8 cellular contexts compared by ENCODE assay signal in the genomic region with DNA sequence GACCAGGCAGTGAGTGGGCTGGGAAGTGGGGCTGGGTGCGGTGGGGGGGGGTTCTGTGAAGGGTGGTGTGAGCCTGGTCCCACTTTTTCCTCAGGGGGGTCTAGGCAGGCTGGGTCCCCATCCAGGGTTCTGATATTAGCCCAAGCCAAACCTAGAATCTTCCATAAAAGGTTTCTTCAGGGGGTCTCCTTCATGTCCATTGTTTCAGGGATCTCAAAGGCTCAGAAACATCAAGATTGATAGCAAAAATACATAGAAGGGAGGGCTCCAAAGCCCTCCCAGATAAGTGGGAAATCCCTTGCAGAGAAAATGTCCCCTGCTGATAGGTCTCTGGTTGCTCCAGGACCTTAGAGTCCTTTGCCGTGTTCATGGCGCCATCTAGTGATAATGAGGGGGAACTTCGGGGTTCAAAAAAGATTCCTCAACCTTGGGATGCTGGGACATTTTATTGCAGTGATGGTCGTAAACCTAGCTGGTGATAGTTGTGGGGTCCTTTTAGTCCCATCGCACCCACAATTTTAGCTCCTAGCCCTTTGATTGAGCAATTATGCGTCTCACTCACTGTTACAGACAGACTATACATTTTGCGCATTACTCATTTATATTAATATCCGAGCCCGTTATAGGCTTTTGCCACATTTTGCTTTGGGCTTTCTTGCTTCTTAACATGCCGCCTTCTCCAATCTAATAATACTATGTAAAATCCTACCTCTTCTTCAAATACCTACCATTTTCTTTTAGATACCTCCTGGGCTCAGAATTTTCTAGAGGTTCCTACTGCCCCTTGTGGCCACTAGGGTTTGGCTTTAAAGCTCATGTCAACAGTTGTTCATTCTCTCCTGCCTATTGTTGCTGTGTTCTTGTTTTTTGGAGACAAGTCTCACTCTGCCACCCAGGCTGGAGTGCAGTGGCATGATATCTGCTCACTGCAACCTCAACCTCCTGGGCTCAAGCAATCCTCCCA. TPM values are rescaled to one million over a fixed set of nuclear protein-coding genes. Genes with fewer than 3 reads are reported as not detected.
DNase-seq lines count a peak whose midpoint lies in the region; ATAC-seq and TF ChIP-seq lines count a peak whose summit lies in the region.

No MANE protein-coding gene starts in this region.

- intact Hi-C loops in body of pancreas (cut with DNase I) = loop anchor here (10.0 kb wide), 2 partner anchors 227 to 357 kb away; no protein-coding TSS in a partner anchor

- TF ChIP-seq CTCF in NB4 (IDR thresholded peaks at IDR 0.05; ENCODE audit: low read depth, low read length) (peak; percentile 78), body of pancreas (IDR thresholded peaks at IDR 0.05) (peak; percentile 41 to 88 (median 80))

- H3K4me3 Mint-ChIP-seq in activated T-cell treated with anti-CD3 and anti-CD28 coated beads, Interleukin-2, amount 50 U/mL, for 24 hours = no peak overlapping the region

- H3K9me3 Mint-ChIP-seq in activated T-cell treated with anti-CD3 and anti-CD28 coated beads, Interleukin-2, amount 50 U/mL, for 24 hours = no peaks in the 10 kb centered on the region

- H3K27ac Mint-ChIP-seq in activated T-cell treated with anti-CD3 and anti-CD28 coated beads, Interleukin-2, amount 50 U/mL, for 24 hours = no peak overlapping the region

- no peaks in the 10 kb centered on the region for H3K4me1 ChIP-seq in body of pancreas

- no peaks in the 10 kb centered on the region for H3K9me3 ChIP-seq in body of pancreas

- H3K4me3 ChIP-seq in NB4 (ENCODE audit: low read depth, low read length) (no peak overlapping the region), body of pancreas (no peak overlapping the region)

- no peaks in the 10 kb centered on the region for H3K36me3 Mint-ChIP-seq in activated T-cell treated with anti-CD3 and anti-CD28 coated beads, Interleukin-2, amount 50 U/mL, for 24 hours (ENCODE audit: low read depth)

- DNase-seq in activated T-cell treated with anti-CD3 and anti-CD28 coated beads for 24 hours (ENCODE audit: low read depth) (peak; percentile 32), NB4 (ENCODE audit: low read depth) (peak; percentile 82), SIG-M5 treated with dmso at 0.1 percent for 504 hours (lab: John Stamatoyannopoulos, UW; ENCODE audit: unreplicated experiment) (peak; percentile 79), body of pancreas (peak; percentile 45 to 58 (median 53)), iPS-NIHi11 (ENCODE audit: low spot score) (peak; percentile 80)
- DNase-seq in activated T-cell treated with anti-CD3 and anti-CD28 coated beads, Interleukin-2, amount 50 U/mL, for 24 hours = no peak
- peak; percentile 43 for DNase-seq in stimulated activated CD4-positive, alpha-beta T cell treated with anti-CD3 and anti-CD28 coated beads, Interleukin-1b, Interleukin-23, amount 100 ng/mL, for 48 hours

- WGBS in body of pancreas, 2 donors = 32 to 33% methylated on average over 11 of the region's 11 CpGs

- peaks cover 12% of the 10 kb centered on the region for H3K27me3 Mint-ChIP-seq in activated T-cell treated with anti-CD3 and anti-CD28 coated beads, Interleukin-2, amount 50 U/mL, for 24 hours

- TF ChIP-seq POLR2A in NB4 (IDR thresholded peaks at IDR 0.05; ENCODE audit: extremely low read depth, insufficient read length) = no peak
- TF ChIP-seq POLR2A in body of pancreas (IDR thresholded peaks at IDR 0.05) = no peak

- no peaks in the 10 kb centered on the region for H3K36me3 ChIP-seq in body of pancreas (replicated peaks in 1 of 2; ENCODE audit: insufficient read depth in 1 of 2, low read depth in 2 of 2)

- peaks cover 0 to 3% of the 10 kb centered on the region in 2 donors for H3K27me3 ChIP-seq in body of pancreas

- H3K4me1 Mint-ChIP-seq in activated T-cell treated with anti-CD3 and anti-CD28 coated beads, Interleukin-2, amount 50 U/mL, for 24 hours (ENCODE audit: low read depth) = peaks cover 5% of the 10 kb centered on the region

- no peak overlapping the region for H3K27ac ChIP-seq in body of pancreas

- ATAC-seq in body of pancreas (peak; percentile 79), GM21360 (IDR thresholded peaks at IDR 0.05; ENCODE audit: unreplicated experiment) (no peak)

RNA-seq across cellular contexts. Expression of a gene that starts 35.1 kb away (rescaled TPM):
- total RNA-seq in body of pancreas = not detected
